20 cellular contexts compared by ENCODE assay signal in the genomic region with DNA sequence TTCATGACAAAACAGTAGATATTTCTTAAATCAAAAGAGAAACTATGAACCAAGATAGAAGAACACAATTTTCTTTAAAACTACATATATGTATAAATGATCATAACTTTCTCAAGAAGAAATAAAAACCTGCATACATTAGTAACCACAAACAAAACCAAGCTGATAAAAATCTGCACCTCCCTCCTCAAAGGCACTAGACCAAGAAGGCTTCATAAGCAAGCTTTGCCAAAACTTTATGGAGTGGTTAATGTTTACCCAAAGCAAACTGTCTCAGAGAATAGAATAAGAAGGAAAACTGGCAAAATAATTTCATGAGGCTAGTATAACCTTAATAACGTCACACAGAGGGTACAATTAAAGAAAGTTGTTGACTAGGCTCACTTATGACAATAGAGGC.
DNase-seq lines count a peak whose midpoint lies in the region; ATAC-seq, FAIRE-seq and TF ChIP-seq lines count a peak whose summit lies in the region.
"Had no signal": no experiment of that assay in that cellular context is flagged by ENCODE, and none has a peak within 500 bp of the region (broad histone marks: within the 10 kb centered on the region; RNA-seq: fewer than 3 reads in every experiment).

No MANE protein-coding gene starts in this region.

- no peaks in the 10 kb centered on the region for H3K9me3 ChIP-seq in A549

- CTCF ChIA-PET in A549 (lab: Yijun Ruan, JAX): no interaction called here

- no peak for TF ChIP-seq CTCF in A549 (IDR thresholded peaks at IDR 0.05)
- TF ChIP-seq CTCF in brain microvascular endothelial cell (IDR thresholded peaks at IDR 0.05; ENCODE audit: low read depth, low read length, missing control alignments): no peak

- ATAC-seq in A549 (no peak), Right ventricle myocardium inferior (no peak)
- ATAC-seq: HepG2, Panc1, SK-N-SH treated with all-trans-retinoic acid at 6 μM for 48 hours had no signal

- WGBS in A549 (ENCODE audit: missing lambda C conversion rate): 10% methylated on average over 1 of the region's 1 CpG

- no peak for TF ChIP-seq RAD21 in A549 (conservative IDR thresholded peaks at IDR 0.05 in 1 of 2, IDR thresholded peaks at IDR 0.05 in 1 of 2)

- TF ChIP-seq EP300 in A549 (IDR thresholded peaks at IDR 0.05): no peak

- POLR2A ChIA-PET in A549 (lab: Yijun Ruan, JAX): no interaction called here

- H3K4me3 ChIP-seq in A549 (no peak overlapping the region), brain microvascular endothelial cell (ENCODE audit: low read depth, low read length) (no peak overlapping the region)

- in situ Hi-C loops in brain microvascular endothelial cell (cut with HindIII; ENCODE audit: low pct_ligation_motif_present, low sequenced_read_pairs): no loop called here

- H3K27me3 ChIP-seq in brain microvascular endothelial cell (replicated peaks): no peaks in the 10 kb centered on the region

- peaks cover 15% of the 10 kb centered on the region for H3K4me1 ChIP-seq in A549

- peak overlapping the region; percentile 39; the same call in 2 of the 3 replicates for H3K4me2 ChIP-seq in A549

- intact Hi-C loops in Right ventricle myocardium inferior (cut with DNase I): no loop called here

- TF ChIP-seq POLR2A in A549 (IDR thresholded peaks at IDR 0.05; ENCODE audit: low read length): no peak

- no peaks in the 10 kb centered on the region for H3K36me3 ChIP-seq in brain microvascular endothelial cell (replicated peaks)

- DNase-seq in A549 (ENCODE audit: low read depth in 1 of 2, low spot score in 1 of 2): no peak
- peak; percentile 68 for DNase-seq in HT-29 (ENCODE audit: low spot score)
- no peak for DNase-seq in RCC 7860 (ENCODE audit: low spot score)
- peak; percentile 50 for DNase-seq in left kidney (ENCODE audit: low read depth, low spot score)
- DNase-seq in activated CD4-positive, alpha-beta T cell treated with anti-CD3 and anti-CD28 coated beads, Interleukin-2, amount 50 U/mL, for 48 hours: no peak
- no peak for DNase-seq in Right ventricle myocardium inferior (ENCODE audit: missing footprints)
- DNase-seq in activated CD4-positive, CD25-positive, alpha-beta regulatory T cell treated with anti-CD3 and anti-CD28 coated beads, Interleukin-2, amount 50 U/mL, for 72 hours: no peak
- DNase-seq in brain microvascular endothelial cell: no peak
- DNase-seq: DMS 273 treated with DMSO at 0.1 percent for 48 hours, MM.1S, NCI-H187, NCI-H446, NCI-H774, Right ventricle myocardium superior had no signal

- FAIRE-seq in A549 (lab: Jason Lieb, UNC): no peak
- peak; percentile 94 for FAIRE-seq in RCC 7860 (lab: Jason Lieb, UNC)
- FAIRE-seq: GM19239, H1, HepG2 had no signal

- H3K27ac ChIP-seq in A549 (no peak overlapping the region), brain microvascular endothelial cell (no peak overlapping the region)
- H3K27ac ChIP-seq: C4-2B had no signal

TF ChIP-seq in A549, 52 proteins besides CTCF, POLR2A, EP300 and RAD21:
- TF ChIP-seq RNF2 (IDR thresholded peaks at IDR 0.05; ENCODE audit: borderline replicate concordance, low read depth) (no peak), FOSB (CRISPR knock-in tag; IDR thresholded peaks at IDR 0.05) (no peak), POLR2AphosphoS2 (conservative IDR thresholded peaks at IDR 0.05; ENCODE audit: low read length) (no peak), TFCP2L1 (CRISPR knock-in tag; IDR thresholded peaks at IDR 0.05) (no peak), SMC3 (IDR thresholded peaks at IDR 0.05) (no peak), MAZ (IDR thresholded peaks at IDR 0.05; ENCODE audit: borderline replicate concordance, low read depth, low read length) (no peak), RARB (CRISPR knock-in tag; IDR thresholded peaks at IDR 0.05) (no peak), NPAS2 (CRISPR knock-in tag; IDR thresholded peaks at IDR 0.05; ENCODE audit: borderline replicate concordance) (no peak), HEYL (CRISPR knock-in tag; IDR thresholded peaks at IDR 0.05) (no peak), CEBPB (IDR thresholded peaks at IDR 0.05) (no peak), TP53 (CRISPR knock-in tag; IDR thresholded peaks at IDR 0.05) (no peak), EHMT2 (IDR thresholded peaks at IDR 0.05; ENCODE audit: low read depth) (no peak)
- TF ChIP-seq, protein P1, sequence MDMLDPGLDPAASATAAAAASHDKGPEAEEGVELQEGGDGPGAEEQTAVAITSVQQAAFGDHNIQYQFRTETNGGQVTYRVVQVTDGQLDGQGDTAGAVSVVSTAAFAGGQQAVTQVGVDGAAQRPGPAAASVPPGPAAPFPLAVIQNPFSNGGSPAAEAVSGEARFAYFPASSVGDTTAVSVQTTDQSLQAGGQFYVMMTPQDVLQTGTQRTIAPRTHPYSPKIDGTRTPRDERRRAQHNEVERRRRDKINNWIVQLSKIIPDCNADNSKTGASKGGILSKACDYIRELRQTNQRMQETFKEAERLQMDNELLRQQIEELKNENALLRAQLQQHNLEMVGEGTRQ (IDR thresholded peaks at IDR 0.05): no peak

Comparison
In these comparisons a context has a peak if more than half of its experiments do, and no peak if none do; other contexts are left out.
1. DNase-seq: peak in HT-29 (single experiment) and left kidney (single experiment); none in A549 (0 of 2), RCC 7860 (single experiment), activated CD4-positive, alpha-beta T cell treated with anti-CD3 and anti-CD28 coated beads, Interleukin-2, amount 50 U/mL, for 48 hours (0 of 2), Right ventricle myocardium inferior (single experiment), activated CD4-positive, CD25-positive, alpha-beta regulatory T cell treated with anti-CD3 and anti-CD28 coated beads, Interleukin-2, amount 50 U/mL, for 72 hours (single experiment) and brain microvascular endothelial cell (single experiment).